10 cellular contexts compared by ENCODE assay signal in the genomic region with DNA sequence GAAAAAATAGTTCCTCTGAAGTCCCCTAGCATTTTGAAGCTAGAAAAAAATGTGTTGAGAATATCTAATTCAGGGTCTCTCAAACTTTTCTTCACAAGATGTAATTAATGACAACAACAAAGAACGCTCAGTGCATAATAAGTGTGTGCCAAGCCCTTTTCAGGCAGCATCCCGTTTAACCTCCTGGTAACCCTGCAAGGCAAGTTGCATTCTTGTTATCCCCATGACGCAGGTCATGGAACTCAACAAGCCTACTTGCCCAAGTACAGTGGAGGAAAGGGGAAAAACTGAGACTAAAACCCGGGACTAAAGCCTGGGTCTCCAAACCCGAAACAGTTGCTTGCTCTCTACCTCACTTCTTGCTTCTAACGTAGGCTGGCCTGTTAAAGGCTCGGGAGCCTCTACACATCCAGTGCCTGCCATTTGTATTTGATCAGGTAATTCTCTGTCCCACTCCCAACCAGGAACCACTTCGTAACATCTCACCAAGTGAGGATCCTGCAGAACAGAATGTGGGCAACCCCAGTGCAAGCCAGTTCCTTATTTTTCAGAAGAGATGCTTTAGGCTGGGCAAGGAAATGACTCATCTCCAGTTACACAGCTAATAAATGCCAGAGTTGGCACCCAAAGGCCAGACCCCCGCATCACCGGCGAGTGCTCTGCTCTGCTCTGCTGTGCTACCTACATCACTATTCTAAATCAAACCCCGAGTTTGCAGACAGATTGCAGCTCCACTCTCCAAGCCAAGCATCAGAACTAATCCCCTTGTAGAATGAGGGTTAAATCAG. TPM values are rescaled to one million over a fixed set of nuclear protein-coding genes. Genes with fewer than 3 reads are reported as not detected.
A peak's percentile ranks its signal among the peaks of the same experiment; 100 is the strongest.
DNase-seq lines count a peak whose midpoint lies in the region; ATAC-seq, FAIRE-seq and TF ChIP-seq lines count a peak whose summit lies in the region.
"Had no signal": no experiment of that assay in that cellular context is flagged by ENCODE, and none has a peak within 500 bp of the region (broad histone marks: within the 10 kb centered on the region; RNA-seq: fewer than 3 reads in every experiment).

No MANE protein-coding gene starts in this region.

- H4K20me1 ChIP-seq in GM23248 (ENCODE audit: insufficient read depth) (no peaks in the 10 kb centered on the region), PC-3 (ENCODE audit: low read length) (no peaks in the 10 kb centered on the region)

- H3K4me2 ChIP-seq in GM23248 (ENCODE audit: unreplicated experiment) (peak overlapping the region; percentile 25), PC-3 (ENCODE audit: low read length) (peak overlapping the region; percentile 52)

- H3F3A ChIP-seq in GM23248 (ENCODE audit: insufficient read depth) (peaks cover 64% of the 10 kb centered on the region), PC-3 (ENCODE audit: low read length, unreplicated experiment) (no peaks in the 10 kb centered on the region)

- TF ChIP-seq POLR2A in thyroid gland (IDR thresholded peaks at IDR 0.05), result no peak
- TF ChIP-seq POLR2A in body of pancreas (IDR thresholded peaks at IDR 0.05), result no peak

- H3K27me3 ChIP-seq in GM23248 (replicated peaks; ENCODE audit: insufficient read depth) (no peaks in the 10 kb centered on the region), PC-3 (ENCODE audit: low read length) (no peaks in the 10 kb centered on the region), small intestine (ENCODE audit: control insufficient read depth in 2 of 2, insufficient read depth in 2 of 2, low read length in 2 of 2) (no peaks in the 10 kb centered on the region), thyroid gland (no peaks in the 10 kb centered on the region), SJCRH30 (no peaks in the 10 kb centered on the region), body of pancreas (no peaks in the 10 kb centered on the region)

- TF ChIP-seq CTCF in PC-3 (conservative IDR thresholded peaks at IDR 0.05; ENCODE audit: low read depth, low read length) (no peak), fibroblast of the aortic adventitia (IDR thresholded peaks at IDR 0.05; ENCODE audit: insufficient read depth, low read length) (no peak), thyroid gland (IDR thresholded peaks at IDR 0.05) (no peak), body of pancreas (IDR thresholded peaks at IDR 0.05) (no peak)

- H3K36me3 ChIP-seq in GM23248 (ENCODE audit: low read depth), result peaks cover 12% of the 10 kb centered on the region; the same call in 1 of the 2 replicates
- H3K36me3 ChIP-seq in PC-3 (ENCODE audit: low read depth, low read length), result no peaks in the 10 kb centered on the region
- H3K36me3 ChIP-seq in small intestine (ENCODE audit: control insufficient read depth in 2 of 2, insufficient read depth in 2 of 2, low read length in 2 of 2), result no peaks in the 10 kb centered on the region
- no peaks in the 10 kb centered on the region for H3K36me3 ChIP-seq in thyroid gland
- H3K36me3 ChIP-seq in SJCRH30, result peaks cover 62% of the 10 kb centered on the region
- no peaks in the 10 kb centered on the region for H3K36me3 ChIP-seq in body of pancreas (replicated peaks in 1 of 2; ENCODE audit: insufficient read depth in 1 of 2, low read depth in 2 of 2)

- H3K9me3 ChIP-seq in GM23248 (ENCODE audit: low read depth) (no peaks in the 10 kb centered on the region), PC-3 (ENCODE audit: low read length) (no peaks in the 10 kb centered on the region), small intestine (ENCODE audit: control insufficient read depth, low read depth) (no peaks in the 10 kb centered on the region), thyroid gland (no peaks in the 10 kb centered on the region), SJCRH30 (replicated peaks) (no peaks in the 10 kb centered on the region), body of pancreas (no peaks in the 10 kb centered on the region)

- DNase-seq in GM23248 (peak; percentile 65), PC-3 (peak; percentile 77), fibroblast of the aortic adventitia (ENCODE audit: low read depth) (peak; percentile 49), small intestine (peak; percentile 9), thyroid gland (no peak), SJCRH30 (no peak), body of pancreas (no peak)
- DNase-seq: effector CD8-positive, alpha-beta T cell; T-helper 1 cell had no signal

- POLR2A ChIA-PET in PC-3 (lab: Charles Lee; ENCODE audit: unreplicated experiment), result interaction anchor here (0.6 kb wide), 1 partner anchor 1281 kb away, joined by 3 read pairs; no protein-coding TSS in a partner anchor

- FAIRE-seq in small intestine (lab: Jason Lieb, UNC), result no peak

- H3K9ac ChIP-seq in GM23248, result no peak overlapping the region
- H3K9ac ChIP-seq in PC-3 (ENCODE audit: low read length), result no peak overlapping the region

- H3K79me2 ChIP-seq in GM23248 (ENCODE audit: insufficient read depth) (peaks cover 42% of the 10 kb centered on the region), PC-3 (ENCODE audit: low read length) (no peaks in the 10 kb centered on the region)

- CTCF ChIA-PET in PC-3 (lab: Charles Lee), result interaction anchor here (0.6 kb wide), 1 partner anchor 72 kb away, joined by 9 read pairs; no protein-coding TSS in a partner anchor

- peaks cover 42% of the 10 kb centered on the region for H3K4me1 ChIP-seq in GM23248 (ENCODE audit: insufficient read depth)
- H3K4me1 ChIP-seq in PC-3 (ENCODE audit: insufficient read depth, low read length), result peaks cover 49% of the 10 kb centered on the region
- H3K4me1 ChIP-seq in small intestine (ENCODE audit: control insufficient read depth in 2 of 2, insufficient read depth in 1 of 2, low read depth in 1 of 2, low read length in 1 of 2), result peaks cover 10 to 19% of the 10 kb centered on the region in 2 donors
- H3K4me1 ChIP-seq in thyroid gland, result peaks cover 0 to 22% of the 10 kb centered on the region in 2 donors
- no peaks in the 10 kb centered on the region for H3K4me1 ChIP-seq in SJCRH30
- H3K4me1 ChIP-seq in body of pancreas, result peaks cover 14% of the 10 kb centered on the region

- H3K27ac ChIP-seq in GM23248 (peak overlapping the region; percentile 11; the same call in 1 of the 2 replicates), PC-3 (ENCODE audit: low read length) (peak overlapping the region; percentile 48), small intestine (ENCODE audit: low read depth in 1 of 2, low read length in 1 of 2) (peak overlapping the region in 1 of 2 donors; percentile 22), thyroid gland (no peak overlapping the region), SJCRH30 (no peak overlapping the region), body of pancreas (peak overlapping the region in 1 of 4 donors; percentile 22)

- H3K9me2 ChIP-seq in GM23248 (ENCODE audit: insufficient read depth) (no peaks in the 10 kb centered on the region), PC-3 (replicated peaks; ENCODE audit: low read length) (no peaks in the 10 kb centered on the region)

- ATAC-seq in PC-3 (peak; percentile 88), body of pancreas (no peak), GM18519 (IDR thresholded peaks at IDR 0.05; ENCODE audit: low FRiP score, unreplicated experiment) (no peak)

- in situ Hi-C loops in GM23248 (cut with MboI), result no loop called here

- H2AFZ ChIP-seq in GM23248 (no peak overlapping the region), PC-3 (ENCODE audit: low read length) (0 out of 2 replicates have a peak overlapping the region, but pooled peaks have one; percentile 10)

- no TSS peak for BruUV-seq in PC-3 (replicated peaks; lab: Mats Ljungman, UMichigan)

- 78 to 83% methylated on average over 12 of the region's 12 CpGs for WGBS in GM23248 (ENCODE audit: low coverage in 1 of 2, low lambda C conversion rate in 2 of 2, missing lambda C conversion rate in 2 of 2), 2 experiments
- 68 to 73% (median 73%) methylated on average over 12 of the region's 12 CpGs for WGBS in small intestine, 3 donors
- 81 to 83% methylated on average over 12 of the region's 12 CpGs for WGBS in thyroid gland, 2 donors
- WGBS in body of pancreas, 2 donors, result 81 to 89% methylated on average over 12 of the region's 12 CpGs

- intact Hi-C loops in PC-3 (cut with micrococcal nuclease), result loop anchor here (1.0 kb wide), 3 partner anchors 25 to 86 kb away; no protein-coding TSS in a partner anchor
- intact Hi-C loops in thyroid gland (cut with DNase I), result no loop called here
- intact Hi-C loops in body of pancreas (cut with DNase I), result no loop called here

- no peak overlapping the region for H3K4me3 ChIP-seq in GM23248
- peak overlapping the region; percentile 17; the same call in 1 of the 2 replicates for H3K4me3 ChIP-seq in PC-3 (ENCODE audit: low read length)
- H3K4me3 ChIP-seq in fibroblast of the aortic adventitia (ENCODE audit: low read depth, low read length), result no peak overlapping the region
- no peak overlapping the region for H3K4me3 ChIP-seq in small intestine (ENCODE audit: low read depth in 1 of 2, low read length in 2 of 2)
- no peak overlapping the region for H3K4me3 ChIP-seq in thyroid gland (replicated peaks in 1 of 3)
- no peak overlapping the region for H3K4me3 ChIP-seq in SJCRH30
- H3K4me3 ChIP-seq in body of pancreas, result no peak overlapping the region

RNA-seq across cellular contexts. Expression of gene LMCD1, which starts 28.3 kb away (rescaled TPM):
- total RNA-seq in GM23248 (2014; rRNA removed; shearing (Covaris generic)), result 149 and 259 TPM in 2 replicates
- polyA plus RNA-seq in GM23248 (2016; fragmentation: Nextera tagmentation; extraction: Ambion mirVana), result 187 and 189 TPM in 2 replicates
- total RNA-seq in PC-3 (2014; rRNA removed), result 8.2 and 9.1 TPM in 2 replicates
- total RNA-seq in fibroblast of the aortic adventitia (ENCODE audit: low replicate concordance), result 22.4 and 30.3 TPM in 2 replicates
- polyA plus RNA-seq in small intestine, result 10 to 100 TPM in 2 of 3 donors, 1 to 10 TPM in 1; 2.5 to 29.4 (median 17.3) TPM
- total RNA-seq in thyroid gland, result 10 to 100 TPM; 13.9 to 64.6 (median 25.6) TPM
- total RNA-seq in SJCRH30 (2014; rRNA removed; shearing (Covaris generic)), result 59.6 and 69.8 TPM in 2 replicates
- total RNA-seq in body of pancreas, result 10 to 100 TPM; 10.9 to 32.4 TPM

Comparison
In these comparisons a context has a peak if more than half of its experiments do, and no peak if none do; other contexts are left out.
1. DNase-seq: peak in GM23248 (single experiment), PC-3 (single experiment), fibroblast of the aortic adventitia (single experiment) and small intestine (single experiment); none in thyroid gland (0 of 2), SJCRH30 (0 of 2) and body of pancreas (0 of 4).
2. H3K27ac ChIP-seq: peak in GM23248 (single experiment) and PC-3 (single experiment); none in thyroid gland (0 of 3) and SJCRH30 (single experiment).